39 cellular contexts compared by ENCODE assay signal in genomic region chr3:157235291-157235690, GRCh38.
"Had no signal": no experiment of that assay in that cellular context is flagged by ENCODE, and none has a peak within 500 bp of the region (broad histone marks: within the 10 kb centered on the region; RNA-seq: fewer than 3 reads in every experiment).

No MANE protein-coding gene starts in this region.

- H3K4me3 ChIP-seq: adrenal gland, ascending aorta, body of pancreas, breast epithelium, cardiac muscle cell had no signal

- H3K27me3 ChIP-seq: adrenal gland, ascending aorta, body of pancreas, brain microvascular endothelial cell, breast epithelium, cardiac muscle cell had no signal

- H3K27ac Mint-ChIP-seq: activated naive CD4-positive, alpha-beta T cell treated with anti-CD3 and anti-CD28 coated beads for 36 hours; activated naive CD4-positive, alpha-beta T cell treated with anti-CD3 and anti-CD28 coated beads, Interleukin-2, amount 10 ng/mL, durations not matched to agents 7 days and 5 days; activated naive CD4-positive, alpha-beta T cell treated with anti-CD3 and anti-CD28 coated beads, Interleukin-2, amount 50 U/mL, for 24 hours; activated naive CD4-positive, alpha-beta T cell treated with anti-CD3 and anti-CD28 coated beads, Interleukin-2, amount 50 U/mL, for 72 hours; activated naive CD8-positive, alpha-beta T cell; activated naive CD8-positive, alpha-beta T cell treated with anti-CD3 and anti-CD28 coated beads for 36 hours; activated naive CD8-positive, alpha-beta T cell treated with anti-CD3 and anti-CD28 coated beads, Interleukin-2, amount 10 ng/mL, durations not matched to agents 7 days and 5 days; activated naive CD8-positive, alpha-beta T cell treated with anti-CD3 and anti-CD28 coated beads, Interleukin-2, amount 50 U/mL, for 24 hours; activated T-cell treated with anti-CD3 and anti-CD28 coated beads, Interleukin-2, amount 50 U/mL, for 24 hours; activated T-cell treated with anti-CD3 and anti-CD28 coated beads, Interleukin-2, amount 50 U/mL, for 72 hours; activated T-helper 1 cell treated with anti-CD3 and anti-CD28 coated beads, Interleukin-12 subunit alpha, Interleukin-12 subunit beta, Interleukin-2, Interleukin-4 antibody, amounts not matched to agents 30 ng/mL and 10 ng/mL and 1 ng/mL, durations not matched to agents 14 hours and 24 hours and 36 hours; activated T-helper 17 cell treated with anti-CD3 and anti-CD28 coated beads, Interleukin-2, amount 50 U/mL, for 72 hours; activated T-helper 2 cell treated with anti-CD3 and anti-CD28 coated beads, Interferon-gamma antibody, Interleukin-2, Interleukin-4, amounts not matched to agents 10 μg/mL and 5 μg/mL and 100 μg/mL, durations not matched to agents 14 hours and 24 hours and 36 hours; brain had no signal

- H3K9me3 Mint-ChIP-seq: activated naive CD4-positive, alpha-beta T cell treated with anti-CD3 and anti-CD28 coated beads for 36 hours; activated naive CD4-positive, alpha-beta T cell treated with anti-CD3 and anti-CD28 coated beads, Interleukin-2, amount 10 ng/mL, durations not matched to agents 7 days and 5 days; activated naive CD4-positive, alpha-beta T cell treated with anti-CD3 and anti-CD28 coated beads, Interleukin-2, amount 50 U/mL, for 24 hours; activated naive CD4-positive, alpha-beta T cell treated with anti-CD3 and anti-CD28 coated beads, Interleukin-2, amount 50 U/mL, for 72 hours; activated naive CD8-positive, alpha-beta T cell treated with anti-CD3 and anti-CD28 coated beads for 36 hours; activated naive CD8-positive, alpha-beta T cell treated with anti-CD3 and anti-CD28 coated beads, Interleukin-2, amount 50 U/mL, for 24 hours; activated T-cell treated with anti-CD3 and anti-CD28 coated beads, Interleukin-2, amount 50 U/mL, for 24 hours; activated T-cell treated with anti-CD3 and anti-CD28 coated beads, Interleukin-2, amount 50 U/mL, for 4 hours; activated T-helper 1 cell treated with anti-CD3 and anti-CD28 coated beads, Interleukin-12 subunit alpha, Interleukin-12 subunit beta, Interleukin-2, Interleukin-4 antibody, amounts not matched to agents 30 ng/mL and 10 ng/mL and 1 ng/mL, durations not matched to agents 14 hours and 24 hours and 36 hours; activated T-helper 17 cell treated with anti-CD3 and anti-CD28 coated beads, Interleukin-2, amount 50 U/mL, for 72 hours; activated T-helper 2 cell treated with anti-CD3 and anti-CD28 coated beads, Interferon-gamma antibody, Interleukin-2, Interleukin-4, amounts not matched to agents 10 μg/mL and 5 μg/mL and 100 μg/mL, durations not matched to agents 14 hours and 24 hours and 36 hours; central memory CD8-positive, alpha-beta T cell had no signal

- H3K27ac ChIP-seq: adrenal gland, ascending aorta, body of pancreas, brain microvascular endothelial cell, breast epithelium, cardiac muscle cell had no signal

- H3K4me3 Mint-ChIP-seq: activated naive CD4-positive, alpha-beta T cell treated with anti-CD3 and anti-CD28 coated beads for 36 hours; activated naive CD4-positive, alpha-beta T cell treated with anti-CD3 and anti-CD28 coated beads, Interleukin-2, amount 10 ng/mL, durations not matched to agents 7 days and 5 days; activated naive CD4-positive, alpha-beta T cell treated with anti-CD3 and anti-CD28 coated beads, Interleukin-2, amount 50 U/mL, for 24 hours; activated naive CD8-positive, alpha-beta T cell; activated naive CD8-positive, alpha-beta T cell treated with anti-CD3 and anti-CD28 coated beads for 36 hours; activated naive CD8-positive, alpha-beta T cell treated with anti-CD3 and anti-CD28 coated beads, Interleukin-2, amount 10 ng/mL, durations not matched to agents 7 days and 5 days; activated naive CD8-positive, alpha-beta T cell treated with anti-CD3 and anti-CD28 coated beads, Interleukin-2, amount 50 U/mL, for 24 hours; activated T-cell treated with anti-CD3 and anti-CD28 coated beads, Interleukin-2, amount 50 U/mL, for 24 hours; activated T-cell treated with anti-CD3 and anti-CD28 coated beads, Interleukin-2, amount 50 U/mL, for 4 hours; activated T-cell treated with anti-CD3 and anti-CD28 coated beads, Interleukin-2, amount 50 U/mL, for 72 hours; activated T-helper 1 cell treated with anti-CD3 and anti-CD28 coated beads, Interleukin-12 subunit alpha, Interleukin-12 subunit beta, Interleukin-2, Interleukin-4 antibody, amounts not matched to agents 30 ng/mL and 10 ng/mL and 1 ng/mL, durations not matched to agents 14 hours and 24 hours and 36 hours; activated T-helper 17 cell treated with anti-CD3 and anti-CD28 coated beads, Interleukin-2, amount 50 U/mL, for 72 hours; brain; central memory CD8-positive, alpha-beta T cell had no signal

- DNase-seq: activated effector memory CD4-positive, alpha-beta T cell treated with anti-CD3 and anti-CD28 coated beads, Interleukin-2, amount 50 U/mL, for 16 hours; activated effector memory CD4-positive, alpha-beta T cell treated with Interleukin-2 at 50 U/mL for 16 hours; activated gamma-delta T cell; activated gamma-delta T cell treated with Interleukin-2 at 50 U/mL for 16 hours; activated naive CD4-positive, alpha-beta T cell; activated naive CD4-positive, alpha-beta T cell treated with anti-CD3 and anti-CD28 coated beads for 36 hours; activated naive CD4-positive, alpha-beta T cell treated with anti-CD3 and anti-CD28 coated beads, Interleukin-2, amount 10 ng/mL, durations not matched to agents 7 days and 5 days; activated naive CD4-positive, alpha-beta T cell treated with anti-CD3 and anti-CD28 coated beads, Interleukin-2, amount 50 U/mL, for 16 hours; activated naive CD4-positive, alpha-beta T cell treated with Interleukin-2 at 50 U/mL for 16 hours; activated naive CD8-positive, alpha-beta T cell treated with anti-CD3 and anti-CD28 coated beads for 36 hours; activated naive CD8-positive, alpha-beta T cell treated with anti-CD3 and anti-CD28 coated beads, Interleukin-2, amount 10 ng/mL, durations not matched to agents 7 days and 5 days; activated naive CD8-positive, alpha-beta T cell treated with anti-CD3 and anti-CD28 coated beads, Interleukin-2, amount 50 U/mL, for 24 hours; activated T-cell treated with anti-CD3 and anti-CD28 coated beads, Interleukin-2, amount 50 U/mL, for 24 hours; activated T-cell treated with anti-CD3 and anti-CD28 coated beads, Interleukin-2, amount 50 U/mL, for 4 hours; activated T-cell treated with anti-CD3 and anti-CD28 coated beads, Interleukin-2, amount 50 U/mL, for 48 hours; activated T-cell treated with anti-CD3 and anti-CD28 coated beads, Interleukin-2, amount 50 U/mL, for 72 hours; adrenal gland; amniotic stem cell; amygdala; anterior cingulate cortex; aorta; body of pancreas; caudate nucleus; central memory CD4-positive, alpha-beta T cell; cerebellar nuclear complex had no signal

- H3K4me1 ChIP-seq: adrenal gland, ascending aorta, body of pancreas, breast epithelium had no signal

- H3K9me3 ChIP-seq: adrenal gland, ascending aorta, body of pancreas, breast epithelium had no signal

- H3K27me3 Mint-ChIP-seq: activated naive CD4-positive, alpha-beta T cell treated with anti-CD3 and anti-CD28 coated beads, Interleukin-2, amount 10 ng/mL, durations not matched to agents 7 days and 5 days; activated naive CD4-positive, alpha-beta T cell treated with anti-CD3 and anti-CD28 coated beads, Interleukin-2, amount 50 U/mL, for 24 hours; activated naive CD8-positive, alpha-beta T cell; activated naive CD8-positive, alpha-beta T cell treated with anti-CD3 and anti-CD28 coated beads for 36 hours; activated naive CD8-positive, alpha-beta T cell treated with anti-CD3 and anti-CD28 coated beads, Interleukin-2, amount 10 ng/mL, durations not matched to agents 7 days and 5 days; activated naive CD8-positive, alpha-beta T cell treated with anti-CD3 and anti-CD28 coated beads, Interleukin-2, amount 50 U/mL, for 24 hours; activated T-cell treated with anti-CD3 and anti-CD28 coated beads, Interleukin-2, amount 50 U/mL, for 24 hours; activated T-helper 17 cell treated with anti-CD3 and anti-CD28 coated beads, Interleukin-2, amount 50 U/mL, for 72 hours; brain; central memory CD8-positive, alpha-beta T cell had no signal

- H3K36me3 ChIP-seq: adrenal gland, ascending aorta, brain microvascular endothelial cell, breast epithelium, cardiac muscle cell had no signal

- FAIRE-seq: astrocyte, bronchial epithelial cell had no signal

- H3K36me3 Mint-ChIP-seq: activated naive CD4-positive, alpha-beta T cell treated with anti-CD3 and anti-CD28 coated beads, Interleukin-2, amount 10 ng/mL, durations not matched to agents 7 days and 5 days; activated naive CD4-positive, alpha-beta T cell treated with anti-CD3 and anti-CD28 coated beads, Interleukin-2, amount 50 U/mL, for 24 hours; activated naive CD4-positive, alpha-beta T cell treated with anti-CD3 and anti-CD28 coated beads, Interleukin-2, amount 50 U/mL, for 72 hours; activated naive CD8-positive, alpha-beta T cell; activated naive CD8-positive, alpha-beta T cell treated with anti-CD3 and anti-CD28 coated beads for 36 hours; brain had no signal

- ATAC-seq: activated naive CD4-positive, alpha-beta T cell treated with anti-CD3 and anti-CD28 coated beads, Interleukin-2, amount 50 U/mL, for 72 hours; activated naive CD8-positive, alpha-beta T cell treated with anti-CD3 and anti-CD28 coated beads, Interleukin-2, amount 50 U/mL, for 24 hours; activated T-cell treated with anti-CD3 and anti-CD28 coated beads, Interleukin-2, amount 50 U/mL, for 4 hours; activated T-cell treated with anti-CD3 and anti-CD28 coated beads, Interleukin-2, amount 50 U/mL, for 72 hours; activated T-helper 17 cell treated with anti-CD3 and anti-CD28 coated beads, Interleukin-2, amount 50 U/mL, for 72 hours; body of pancreas had no signal

- H3K4me1 Mint-ChIP-seq: activated naive CD4-positive, alpha-beta T cell treated with anti-CD3 and anti-CD28 coated beads, Interleukin-2, amount 10 ng/mL, durations not matched to agents 7 days and 5 days; activated naive CD4-positive, alpha-beta T cell treated with anti-CD3 and anti-CD28 coated beads, Interleukin-2, amount 50 U/mL, for 24 hours; activated naive CD8-positive, alpha-beta T cell treated with anti-CD3 and anti-CD28 coated beads, Interleukin-2, amount 50 U/mL, for 24 hours; activated T-helper 17 cell treated with anti-CD3 and anti-CD28 coated beads, Interleukin-2, amount 50 U/mL, for 72 hours; brain had no signal
